Comparison of ENCODE assay signal across 16 cellular contexts in the genomic region with DNA sequence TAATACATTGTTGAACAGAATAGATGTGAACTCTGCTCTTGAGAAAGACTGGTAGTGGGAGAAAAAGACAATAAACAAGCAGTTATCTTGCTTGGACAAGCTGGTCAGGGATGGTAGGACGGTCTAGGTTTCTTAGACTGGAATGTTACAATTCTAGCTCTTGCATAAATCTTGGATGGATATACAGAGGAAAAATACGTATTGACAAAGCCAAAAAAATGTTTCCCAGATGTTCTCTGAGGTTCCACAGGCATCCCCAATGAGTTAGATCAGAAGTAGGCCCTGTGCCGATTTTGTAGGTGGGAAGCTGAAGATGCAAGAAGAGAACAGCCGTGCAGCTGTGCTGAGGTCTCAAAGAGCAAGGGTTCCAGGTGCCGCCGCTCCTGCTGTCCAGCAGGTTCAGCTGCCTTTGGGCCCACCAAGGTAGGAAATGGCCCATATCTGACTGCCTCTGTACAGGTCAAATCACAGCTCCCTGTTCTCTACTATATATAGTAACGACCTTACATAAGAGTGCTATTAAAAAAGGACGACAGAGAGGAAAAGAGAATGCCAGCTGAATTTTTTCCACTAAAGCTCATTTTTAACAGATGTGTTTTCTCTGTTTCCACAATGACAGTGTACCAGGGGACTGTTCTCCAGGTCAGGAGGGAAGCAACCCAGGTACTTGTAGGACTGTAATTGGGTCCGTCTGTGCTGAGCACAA.
A peak's percentile ranks its signal among the peaks of the same experiment; 100 is the strongest.
DNase-seq lines count a peak whose midpoint lies in the region; ATAC-seq and TF ChIP-seq lines count a peak whose summit lies in the region.
"Had no signal": no experiment of that assay in that cellular context is flagged by ENCODE, and none has a peak within 500 bp of the region (broad histone marks: within the 10 kb centered on the region; RNA-seq: fewer than 3 reads in every experiment).

No MANE protein-coding gene starts in this region.

- H3K27me3 ChIP-seq in breast epithelium = no peaks in the 10 kb centered on the region
- no peaks in the 10 kb centered on the region for H3K27me3 ChIP-seq in right cardiac atrium (ENCODE audit: control insufficient read depth, insufficient read depth)
- H3K27me3 ChIP-seq: MG63 had no signal

- no peak for TF ChIP-seq CTCF in breast epithelium (IDR thresholded peaks at IDR 0.05)

- WGBS in right cardiac atrium = 49% methylated on average over 9 of the region's 9 CpGs

- H3K9me3 ChIP-seq in breast epithelium (no peaks in the 10 kb centered on the region), right cardiac atrium (ENCODE audit: control insufficient read depth, low read length) (no peaks in the 10 kb centered on the region)
- H3K9me3 ChIP-seq: A549, HAP-1, MG63 had no signal

- H3K27ac ChIP-seq in breast epithelium (peak overlapping the region; percentile 65 to 77), right cardiac atrium (ENCODE audit: low read length) (peak overlapping the region; percentile 82)
- H3K27ac ChIP-seq: A549, epithelial cell of prostate had no signal

- H3K4me3 ChIP-seq in breast epithelium (no peak overlapping the region), right cardiac atrium (ENCODE audit: low read length) (no peak overlapping the region), skeletal muscle cell (ENCODE audit: low read depth, low read length) (no peak overlapping the region)
- H3K4me3 ChIP-seq: A549, HAP-1, MG63 had no signal

- peaks cover 5 to 17% of the 10 kb centered on the region in 2 donors for H3K4me1 ChIP-seq in breast epithelium
- peaks cover 18% of the 10 kb centered on the region for H3K4me1 ChIP-seq in right cardiac atrium (ENCODE audit: control insufficient read depth, insufficient read depth, low read length)

- DNase-seq in AG20443 (ENCODE audit: low spot score) (peak; percentile 47), breast epithelium (ENCODE audit: low spot score in 2 of 2) (no peak), right cardiac atrium (no peak), skeletal muscle cell (ENCODE audit: low read depth) (peak; percentile 48)
- no peak for DNase-seq in activated T-cell treated with anti-CD3 and anti-CD28 coated beads, Interleukin-2, amount 50 U/mL, for 48 hours
- DNase-seq: activated CD4-positive, alpha-beta T cell treated with anti-CD3 and anti-CD28 coated beads for 48 hours; MG63; NCI-H226; stimulated activated naive CD8-positive, alpha-beta T cell treated with anti-CD3 and anti-CD28 coated beads, Interleukin-15, amount 100 ng/mL, for 72 hours; T-cell had no signal

- no peak for TF ChIP-seq POLR2A in breast epithelium (IDR thresholded peaks at IDR 0.05)

- intact Hi-C loops in breast epithelium (cut with DNase I; ENCODE audit: low total_unique reads) (no loop called here), right cardiac atrium (cut with DNase I) (no loop called here)

- ATAC-seq in right cardiac atrium (peak; percentile 59 to 69), HG03039 (IDR thresholded peaks at IDR 0.05; ENCODE audit: unreplicated experiment) (no peak), GM18520 (IDR thresholded peaks at IDR 0.05; ENCODE audit: unreplicated experiment) (no peak), GM21528 (IDR thresholded peaks at IDR 0.05; ENCODE audit: low FRiP score, unreplicated experiment) (no peak)
- ATAC-seq: stimulated activated naive CD8-positive, alpha-beta T cell treated with anti-CD3 and anti-CD28 coated beads, Interleukin-15, amount 100 ng/mL, for 72 hours; T-cell had no signal

- no peaks in the 10 kb centered on the region for H3K36me3 ChIP-seq in breast epithelium

Comparison
In these comparisons a context has a peak if more than half of its experiments do, and no peak if none do; other contexts are left out.
1. DNase-seq: peak in AG20443 (single experiment) and skeletal muscle cell (single experiment); none in breast epithelium (0 of 2), right cardiac atrium (0 of 3) and activated T-cell treated with anti-CD3 and anti-CD28 coated beads, Interleukin-2, amount 50 U/mL, for 48 hours (0 of 2).
2. ATAC-seq: peak in right cardiac atrium (2 of 2); none in HG03039 (single experiment), GM18520 (single experiment) and GM21528 (single experiment).